Comparison of ENCODE assay signal across 1 cellular context in the genomic region with DNA sequence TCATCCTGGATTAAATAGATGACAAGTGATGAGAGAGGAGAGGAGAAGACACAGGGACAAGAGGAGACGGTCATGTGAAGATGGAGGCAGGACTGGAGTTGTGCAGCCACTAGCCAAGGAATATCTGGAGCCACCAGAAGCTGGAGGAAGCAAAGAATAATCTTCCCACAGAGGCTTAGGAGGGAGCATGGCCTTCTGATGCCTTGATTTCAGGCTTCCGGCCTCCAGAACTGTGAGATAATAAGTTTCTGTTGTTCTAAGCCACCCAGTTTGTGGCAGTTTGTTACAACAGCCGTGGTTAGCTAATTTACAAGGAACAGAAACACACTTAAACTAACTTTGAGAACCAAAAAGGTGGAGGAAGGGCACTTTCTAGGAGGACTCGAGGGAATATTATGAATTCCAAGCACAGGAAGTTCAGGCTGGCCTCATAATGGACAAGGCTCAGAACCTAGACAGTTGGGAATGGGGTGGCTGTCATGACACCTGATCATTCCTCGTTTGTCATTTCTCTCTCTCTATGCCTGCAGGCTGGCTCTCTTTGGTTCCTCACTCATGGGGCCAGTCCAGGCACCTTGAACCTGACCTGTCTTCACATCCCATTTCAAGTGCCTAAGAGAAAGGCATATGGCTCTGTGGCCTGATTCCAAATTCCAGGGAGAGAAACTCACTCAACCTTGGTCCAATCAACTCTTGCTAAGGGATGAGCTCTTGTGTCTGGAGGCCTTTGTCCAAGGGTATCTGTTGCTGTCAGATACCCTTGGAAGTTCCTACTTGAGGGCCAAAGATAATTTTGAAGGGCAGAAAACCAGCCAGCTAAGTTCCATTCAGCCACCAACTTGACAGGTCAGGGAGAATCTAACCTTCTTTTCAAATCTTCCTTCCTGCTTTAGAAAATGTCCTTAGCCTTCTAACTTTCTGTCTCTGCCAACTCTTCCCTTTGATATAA.
TF ChIP-seq lines count a peak whose summit lies in the region.

No MANE protein-coding gene starts in this region.

TF ChIP-seq in K562, 482 proteins besides CTCF, POLR2A, EP300 and RAD21 (continued from another document and continues in another):
- TF ChIP-seq, protein P1, sequence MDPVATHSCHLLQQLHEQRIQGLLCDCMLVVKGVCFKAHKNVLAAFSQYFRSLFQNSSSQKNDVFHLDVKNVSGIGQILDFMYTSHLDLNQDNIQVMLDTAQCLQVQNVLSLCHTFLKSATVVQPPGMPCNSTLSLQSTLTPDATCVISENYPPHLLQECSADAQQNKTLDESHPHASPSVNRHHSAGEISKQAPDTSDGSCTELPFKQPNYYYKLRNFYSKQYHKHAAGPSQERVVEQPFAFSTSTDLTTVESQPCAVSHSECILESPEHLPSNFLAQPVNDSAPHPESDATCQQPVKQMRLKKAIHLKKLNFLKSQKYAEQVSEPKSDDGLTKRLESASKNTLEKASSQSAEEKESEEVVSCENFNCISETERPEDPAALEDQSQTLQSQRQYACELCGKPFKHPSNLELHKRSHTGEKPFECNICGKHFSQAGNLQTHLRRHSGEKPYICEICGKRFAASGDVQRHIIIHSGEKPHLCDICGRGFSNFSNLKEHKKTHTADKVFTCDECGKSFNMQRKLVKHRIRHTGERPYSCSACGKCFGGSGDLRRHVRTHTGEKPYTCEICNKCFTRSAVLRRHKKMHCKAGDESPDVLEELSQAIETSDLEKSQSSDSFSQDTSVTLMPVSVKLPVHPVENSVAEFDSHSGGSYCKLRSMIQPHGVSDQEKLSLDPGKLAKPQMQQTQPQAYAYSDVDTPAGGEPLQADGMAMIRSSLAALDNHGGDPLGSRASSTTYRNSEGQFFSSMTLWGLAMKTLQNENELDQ (CRISPR knock-in tag; IDR thresholded peaks at IDR 0.05; ENCODE audit: borderline replicate concordance): no peak
- TF ChIP-seq ZKSCAN8 (CRISPR knock-in tag; IDR thresholded peaks at IDR 0.05) (0 out of 2 replicates have a peak, but pooled peaks have one; percentile 17), ARNT (IDR thresholded peaks at IDR 0.05) (peak in 1 of 2 experiments; percentile 19; a peak in 1 of 4 replicates), TCF7L2 (IDR thresholded peaks at IDR 0.05; ENCODE audit: low read depth, low read length) (no peak), STAT5B (CRISPR knock-in tag; IDR thresholded peaks at IDR 0.05) (no peak), FOXA1 (IDR thresholded peaks at IDR 0.05; ENCODE audit: borderline replicate concordance) (no peak), TAF7 (tag; IDR thresholded peaks at IDR 0.05) (no peak), TCF7 (IDR thresholded peaks at IDR 0.05; ENCODE audit: borderline replicate concordance) (no peak), MYC (IDR thresholded peaks at IDR 0.05; ENCODE audit: low read depth, low read length) (0 out of 2 replicates have a peak, but pooled peaks have one; percentile 44), MYC (CRISPR knock-in tag; IDR thresholded peaks at IDR 0.05; ENCODE audit: borderline replicate concordance, low read depth) (no peak), ZNF699 (CRISPR knock-in tag; IDR thresholded peaks at IDR 0.05; ENCODE audit: insufficient replicate concordance) (no peak), TEAD4 (IDR thresholded peaks at IDR 0.05; ENCODE audit: low read length) (peak; percentile 57), TEAD4 (CRISPR knock-in tag; IDR thresholded peaks at IDR 0.05; ENCODE audit: borderline replicate concordance) (no peak), ZNF175 (CRISPR knock-in tag; IDR thresholded peaks at IDR 0.05; ENCODE audit: low read depth) (peak; percentile 24; the same call in 1 of the 2 replicates), ZNF589 (CRISPR knock-in tag; IDR thresholded peaks at IDR 0.05; ENCODE audit: low read depth) (peak; percentile 51; the same call in 1 of the 2 replicates), SAFB (IDR thresholded peaks at IDR 0.05; ENCODE audit: borderline replicate concordance, low read depth, low read length) (no peak), KLF6 (CRISPR knock-in tag; IDR thresholded peaks at IDR 0.05; ENCODE audit: borderline replicate concordance) (no peak), ETV5 (CRISPR knock-in tag; IDR thresholded peaks at IDR 0.05; ENCODE audit: low read depth) (peak; percentile 76), ARID1B (IDR thresholded peaks at IDR 0.05) (peak; percentile 71), NCOR1 (IDR thresholded peaks at IDR 0.05) (peak; percentile 60), SLC30A9 (CRISPR knock-in tag; IDR thresholded peaks at IDR 0.05) (no peak), FOS (IDR thresholded peaks at IDR 0.05; ENCODE audit: extremely low read depth, insufficient read length) (no peak), CBX2 (IDR thresholded peaks at IDR 0.05; ENCODE audit: insufficient read depth, low read length, poor library complexity, severe bottlenecking) (no peak), DACH1 (IDR thresholded peaks at IDR 0.05; ENCODE audit: partially characterized antibody) (no peak), SOX6 (IDR thresholded peaks at IDR 0.05) (peak; percentile 36; the same call in 1 of the 2 replicates), MCM3 (IDR thresholded peaks at IDR 0.05) (no peak), CXXC5 (CRISPR knock-in tag; IDR thresholded peaks at IDR 0.05) (peak; percentile 32; the same call in 1 of the 2 replicates), MTA2 (IDR thresholded peaks at IDR 0.05; ENCODE audit: low read depth) (peak; percentile 47; the same call in 1 of the 2 replicates), HSF4 (CRISPR knock-in tag; IDR thresholded peaks at IDR 0.05; ENCODE audit: borderline replicate concordance) (no peak), DIDO1 (tag; IDR thresholded peaks at IDR 0.05; ENCODE audit: low read depth) (no peak), LCOR (CRISPR knock-in tag; IDR thresholded peaks at IDR 0.05) (0 out of 2 replicates have a peak, but pooled peaks have one; percentile 18), JUND (IDR thresholded peaks at IDR 0.05; ENCODE audit: borderline replicate concordance, low read depth, low read length) (0 out of 2 replicates have a peak, but pooled peaks have one; percentile 2), JUND (tag; IDR thresholded peaks at IDR 0.05; ENCODE audit: borderline replicate concordance, low read depth, low read length) (no peak), ZNF41 (CRISPR knock-in tag; conservative IDR thresholded peaks at IDR 0.05) (no peak), ZNF766 (CRISPR knock-in tag; conservative IDR thresholded peaks at IDR 0.05) (peak; percentile 57; the same call in 1 of the 2 replicates), NR4A1 (CRISPR knock-in tag; IDR thresholded peaks at IDR 0.05) (no peak), NR4A1 (tag; IDR thresholded peaks at IDR 0.05) (0 out of 2 replicates have a peak, but pooled peaks have one; percentile 65), RCOR1 (IDR thresholded peaks at IDR 0.05; ENCODE audit: borderline replicate concordance in 1 of 2, low read depth in 2 of 2, low read length in 2 of 2) (peak in 1 of 2 experiments; percentile 60; a peak in 1 of 4 replicates), TAL1 (IDR thresholded peaks at IDR 0.05) (peak; percentile 56), CREBBP (IDR thresholded peaks at IDR 0.05; ENCODE audit: low read depth, low read length) (no peak), NFRKB (IDR thresholded peaks at IDR 0.05; ENCODE audit: low read depth) (0 out of 2 replicates have a peak, but pooled peaks have one; percentile 61), ZSCAN29 (IDR thresholded peaks at IDR 0.05) (no peak), TOE1 (IDR thresholded peaks at IDR 0.05; ENCODE audit: borderline replicate concordance) (no peak), TOE1 (CRISPR knock-in tag; IDR thresholded peaks at IDR 0.05; ENCODE audit: borderline replicate concordance, low read depth) (no peak), SAP30 (IDR thresholded peaks at IDR 0.05; ENCODE audit: borderline replicate concordance, insufficient read depth, low read depth, low read length, poor library complexity, severe bottlenecking) (no peak)
- TF ChIP-seq, protein P2, sequence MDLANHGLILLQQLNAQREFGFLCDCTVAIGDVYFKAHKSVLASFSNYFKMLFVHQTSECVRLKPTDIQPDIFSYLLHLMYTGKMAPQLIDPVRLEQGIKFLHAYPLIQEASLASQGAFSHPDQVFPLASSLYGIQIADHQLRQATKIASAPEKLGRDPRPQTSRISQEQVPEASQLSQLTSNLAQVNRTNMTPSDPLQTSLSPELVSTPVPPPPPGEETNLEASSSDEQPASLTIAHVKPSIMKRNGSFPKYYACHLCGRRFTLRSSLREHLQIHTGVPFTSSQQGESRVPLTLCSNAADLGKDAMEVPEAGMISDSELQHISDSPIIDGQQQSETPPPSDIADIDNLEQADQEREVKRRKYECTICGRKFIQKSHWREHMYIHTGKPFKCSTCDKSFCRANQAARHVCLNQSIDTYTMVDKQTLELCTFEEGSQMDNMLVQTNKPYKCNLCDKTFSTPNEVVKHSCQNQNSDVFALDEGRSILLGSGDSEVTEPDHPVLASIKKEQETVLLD (IDR thresholded peaks at IDR 0.05): no peak; the same call in 1 of the 2 replicates
- TF ChIP-seq, protein P3, sequence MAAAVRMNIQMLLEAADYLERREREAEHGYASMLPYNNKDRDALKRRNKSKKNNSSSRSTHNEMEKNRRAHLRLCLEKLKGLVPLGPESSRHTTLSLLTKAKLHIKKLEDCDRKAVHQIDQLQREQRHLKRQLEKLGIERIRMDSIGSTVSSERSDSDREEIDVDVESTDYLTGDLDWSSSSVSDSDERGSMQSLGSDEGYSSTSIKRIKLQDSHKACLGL (CRISPR knock-in tag; IDR thresholded peaks at IDR 0.05; ENCODE audit: borderline replicate concordance, poor library complexity, severe bottlenecking): no peak
- TF ChIP-seq, protein P4, sequence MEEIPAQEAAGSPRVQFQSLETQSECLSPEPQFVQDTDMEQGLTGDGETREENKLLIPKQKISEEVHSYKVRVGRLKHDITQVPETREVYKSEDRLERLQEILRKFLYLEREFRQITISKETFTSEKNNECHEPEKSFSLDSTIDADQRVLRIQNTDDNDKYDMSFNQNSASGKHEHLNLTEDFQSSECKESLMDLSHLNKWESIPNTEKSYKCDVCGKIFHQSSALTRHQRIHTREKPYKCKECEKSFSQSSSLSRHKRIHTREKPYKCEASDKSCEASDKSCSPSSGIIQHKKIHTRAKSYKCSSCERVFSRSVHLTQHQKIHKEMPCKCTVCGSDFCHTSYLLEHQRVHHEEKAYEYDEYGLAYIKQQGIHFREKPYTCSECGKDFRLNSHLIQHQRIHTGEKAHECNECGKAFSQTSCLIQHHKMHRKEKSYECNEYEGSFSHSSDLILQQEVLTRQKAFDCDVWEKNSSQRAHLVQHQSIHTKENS (CRISPR knock-in tag; IDR thresholded peaks at IDR 0.05): no peak
- TF ChIP-seq, protein P5, sequence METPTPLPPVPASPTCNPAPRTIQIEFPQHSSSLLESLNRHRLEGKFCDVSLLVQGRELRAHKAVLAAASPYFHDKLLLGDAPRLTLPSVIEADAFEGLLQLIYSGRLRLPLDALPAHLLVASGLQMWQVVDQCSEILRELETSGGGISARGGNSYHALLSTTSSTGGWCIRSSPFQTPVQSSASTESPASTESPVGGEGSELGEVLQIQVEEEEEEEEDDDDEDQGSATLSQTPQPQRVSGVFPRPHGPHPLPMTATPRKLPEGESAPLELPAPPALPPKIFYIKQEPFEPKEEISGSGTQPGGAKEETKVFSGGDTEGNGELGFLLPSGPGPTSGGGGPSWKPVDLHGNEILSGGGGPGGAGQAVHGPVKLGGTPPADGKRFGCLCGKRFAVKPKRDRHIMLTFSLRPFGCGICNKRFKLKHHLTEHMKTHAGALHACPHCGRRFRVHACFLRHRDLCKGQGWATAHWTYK (CRISPR knock-in tag; IDR thresholded peaks at IDR 0.05): no peak
- TF ChIP-seq, protein P6, sequence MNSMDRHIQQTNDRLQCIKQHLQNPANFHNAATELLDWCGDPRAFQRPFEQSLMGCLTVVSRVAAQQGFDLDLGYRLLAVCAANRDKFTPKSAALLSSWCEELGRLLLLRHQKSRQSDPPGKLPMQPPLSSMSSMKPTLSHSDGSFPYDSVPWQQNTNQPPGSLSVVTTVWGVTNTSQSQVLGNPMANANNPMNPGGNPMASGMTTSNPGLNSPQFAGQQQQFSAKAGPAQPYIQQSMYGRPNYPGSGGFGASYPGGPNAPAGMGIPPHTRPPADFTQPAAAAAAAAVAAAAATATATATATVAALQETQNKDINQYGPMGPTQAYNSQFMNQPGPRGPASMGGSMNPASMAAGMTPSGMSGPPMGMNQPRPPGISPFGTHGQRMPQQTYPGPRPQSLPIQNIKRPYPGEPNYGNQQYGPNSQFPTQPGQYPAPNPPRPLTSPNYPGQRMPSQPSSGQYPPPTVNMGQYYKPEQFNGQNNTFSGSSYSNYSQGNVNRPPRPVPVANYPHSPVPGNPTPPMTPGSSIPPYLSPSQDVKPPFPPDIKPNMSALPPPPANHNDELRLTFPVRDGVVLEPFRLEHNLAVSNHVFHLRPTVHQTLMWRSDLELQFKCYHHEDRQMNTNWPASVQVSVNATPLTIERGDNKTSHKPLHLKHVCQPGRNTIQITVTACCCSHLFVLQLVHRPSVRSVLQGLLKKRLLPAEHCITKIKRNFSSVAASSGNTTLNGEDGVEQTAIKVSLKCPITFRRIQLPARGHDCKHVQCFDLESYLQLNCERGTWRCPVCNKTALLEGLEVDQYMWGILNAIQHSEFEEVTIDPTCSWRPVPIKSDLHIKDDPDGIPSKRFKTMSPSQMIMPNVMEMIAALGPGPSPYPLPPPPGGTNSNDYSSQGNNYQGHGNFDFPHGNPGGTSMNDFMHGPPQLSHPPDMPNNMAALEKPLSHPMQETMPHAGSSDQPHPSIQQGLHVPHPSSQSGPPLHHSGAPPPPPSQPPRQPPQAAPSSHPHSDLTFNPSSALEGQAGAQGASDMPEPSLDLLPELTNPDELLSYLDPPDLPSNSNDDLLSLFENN (IDR thresholded peaks at IDR 0.05; ENCODE audit: low read depth in 2 of 2, low read length in 2 of 2): no peak
- TF ChIP-seq, protein P7, sequence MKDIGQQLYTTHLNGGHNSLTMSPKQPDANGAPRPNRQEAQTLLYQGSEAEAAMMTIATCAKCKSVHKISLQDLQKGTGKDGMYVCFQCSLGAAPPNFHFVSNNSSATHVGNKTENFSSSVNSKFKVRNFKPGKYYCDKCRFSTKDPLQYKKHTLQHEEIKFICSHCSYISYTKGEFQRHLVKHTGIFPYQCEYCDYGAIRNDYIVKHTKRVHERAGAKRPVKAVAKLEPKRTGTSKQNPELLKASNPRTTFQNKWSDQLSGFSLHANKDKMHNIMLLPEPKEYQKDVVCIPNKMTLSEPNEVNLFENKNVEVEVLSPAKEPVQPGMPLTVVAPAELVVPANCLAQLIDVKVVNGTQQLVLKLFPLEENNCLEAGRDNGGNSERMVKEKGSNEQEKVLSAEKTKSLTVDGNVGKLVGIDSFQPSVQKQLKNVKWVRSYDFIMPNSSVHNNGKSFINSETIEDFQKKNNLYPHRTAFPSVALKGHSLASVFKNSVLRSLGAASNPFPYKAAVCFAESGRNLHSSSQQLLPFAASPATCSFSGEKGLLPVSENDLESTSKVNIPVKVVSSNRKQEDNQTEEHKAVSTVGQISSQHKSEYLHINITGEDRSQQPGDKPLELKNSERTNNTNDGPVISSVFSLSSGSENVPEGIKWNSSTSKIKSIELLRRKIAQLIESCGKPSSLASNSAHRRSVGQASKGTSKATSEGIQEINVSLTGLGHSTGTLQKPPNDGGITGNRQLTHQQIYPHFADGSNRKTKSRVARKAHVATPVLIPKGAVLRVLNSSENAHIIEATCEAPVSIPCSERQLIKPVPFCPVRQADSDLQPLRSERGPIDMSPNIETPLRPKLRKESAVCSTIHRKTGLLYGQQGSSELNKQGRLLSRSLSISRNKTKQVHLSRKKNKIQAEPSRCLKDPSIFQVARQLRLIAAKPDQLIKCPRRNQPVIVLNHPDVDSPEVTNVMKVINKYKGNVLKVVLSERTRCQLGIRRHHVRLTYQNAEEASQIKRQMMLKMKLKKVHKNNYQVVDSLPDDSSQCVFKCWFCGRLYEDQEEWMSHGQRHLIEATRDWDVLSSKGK (CRISPR knock-in tag; IDR thresholded peaks at IDR 0.05): no peak
